In genomic region chr7:150675714-150676113, GRCh38 we compare ENCODE assay signal across 18 cellular contexts. TPM values are rescaled to one million over a fixed set of nuclear protein-coding genes. Genes with fewer than 3 reads are reported as not detected.
A peak's percentile ranks its signal among the peaks of the same experiment; 100 is the strongest.
DNase-seq lines count a peak whose midpoint lies in the region; ATAC-seq and TF ChIP-seq lines count a peak whose summit lies in the region.
"Had no signal": no experiment of that assay in that cellular context is flagged by ENCODE, and none has a peak within 500 bp of the region (broad histone marks: within the 10 kb centered on the region; RNA-seq: fewer than 3 reads in every experiment).

No MANE protein-coding gene starts in this region.

- H3K4me1 ChIP-seq in DND-41 (ENCODE audit: insufficient read depth, low read length) = peaks cover 62% of the 10 kb centered on the region
- H3K4me1 ChIP-seq in gastrocnemius medialis = peaks cover 0 to 5% of the 10 kb centered on the region in 2 donors
- H3K4me1 ChIP-seq: breast epithelium, foreskin keratinocyte, pancreas, testis had no signal

- no peak for TF ChIP-seq POLR2A in gastrocnemius medialis (IDR thresholded peaks at IDR 0.05)

- peak overlapping the region; percentile 38 for H3K4me3 Mint-ChIP-seq in T-helper 1 cell treated with Interleukin-12 subunit alpha and Interleukin-12 subunit beta and Interleukin-4 antibody, amounts not matched to agents 30 μg/mL and 1 μg/mL, for 36 hours

- H3K9me3 ChIP-seq in DND-41 (ENCODE audit: insufficient read depth, low read length, severe bottlenecking) (peaks cover 15% of the 10 kb centered on the region), gastrocnemius medialis (no peaks in the 10 kb centered on the region), MG63 (no peaks in the 10 kb centered on the region)
- H3K9me3 ChIP-seq: breast epithelium, pancreas, testis had no signal

- H3K9ac ChIP-seq in DND-41 (ENCODE audit: low read depth, low read length) = peak overlapping the region; percentile 53

- H3K4me3 ChIP-seq in DND-41 (ENCODE audit: low read depth in 1 of 2, low read length in 2 of 2) (peak overlapping the region in 1 of 2 experiments; percentile 16; a peak in 1 of 4 replicates), gastrocnemius medialis (no peak overlapping the region), MG63 (no peak overlapping the region)
- H3K4me3 ChIP-seq: breast epithelium, pancreas, testis had no signal

- TF ChIP-seq CTCF in DND-41 (IDR thresholded peaks at IDR 0.05; ENCODE audit: borderline replicate concordance, extremely low read depth, low read length, poor library complexity, severe bottlenecking) = no peak
- no peak for TF ChIP-seq CTCF in gastrocnemius medialis (IDR thresholded peaks at IDR 0.05 in 4 of 5, conservative IDR thresholded peaks at IDR 0.05 in 1 of 5)
- TF ChIP-seq CTCF in GM13976 (IDR thresholded peaks at IDR 0.05; ENCODE audit: borderline replicate concordance, control extremely low read depth, extremely low read depth, insufficient read depth, missing control alignments) = no peak

- peak; percentile 36; the same call in 2 of the 3 replicates for ATAC-seq in DND-41 (ENCODE audit: insufficient read depth, low read depth)
- ATAC-seq in gastrocnemius medialis = no peak
- ATAC-seq: foreskin keratinocyte had no signal

- peaks cover 42% of the 10 kb centered on the region for H3K36me3 Mint-ChIP-seq in T-helper 1 cell treated with Interleukin-12 subunit alpha and Interleukin-12 subunit beta and Interleukin-4 antibody, amounts not matched to agents 30 μg/mL and 1 μg/mL, for 36 hours (ENCODE audit: low read depth)

- peak overlapping the region; percentile 19; the same call in 1 of the 2 replicates for H2AFZ ChIP-seq in DND-41 (ENCODE audit: low read depth, low read length)

- peaks cover 38% of the 10 kb centered on the region for H3K9me3 Mint-ChIP-seq in T-helper 1 cell treated with Interleukin-12 subunit alpha and Interleukin-12 subunit beta and Interleukin-4 antibody, amounts not matched to agents 30 μg/mL and 1 μg/mL, for 36 hours

- 0 out of 2 replicates have a peak, but pooled peaks cover 7% of the 10 kb centered on the region for H3K79me2 ChIP-seq in DND-41 (ENCODE audit: insufficient read depth, low read length)

- H3K4me1 Mint-ChIP-seq in T-helper 1 cell treated with Interleukin-12 subunit alpha and Interleukin-12 subunit beta and Interleukin-4 antibody, amounts not matched to agents 30 μg/mL and 1 μg/mL, for 36 hours (ENCODE audit: low read depth) = peaks cover 70% of the 10 kb centered on the region

- DNase-seq in T-helper 1 cell = no peak
- no peak for DNase-seq in DND-41
- DNase-seq in gastrocnemius medialis = no peak
- no peak for DNase-seq in NCI-H1694 (lab: John Stamatoyannopoulos, UW)
- DNase-seq in MG63 = no peak
- DNase-seq in GM13976 (ENCODE audit: low spot score) = no peak
- DNase-seq: activated effector memory CD4-positive, alpha-beta T cell treated with anti-CD3 and anti-CD28 coated beads, Interleukin-2, amount 50 U/mL, for 16 hours; foreskin keratinocyte; NCI-H187; NCI-H524; pancreas; stimulated activated CD4-positive, alpha-beta T cell treated with anti-CD3 and anti-CD28 coated beads, Interleukin-12 subunit alpha, Interleukin-12 subunit beta, amount 100 ng/mL, for 4 hours; testis had no signal

- peak overlapping the region; percentile 53 for H3K4me2 ChIP-seq in DND-41 (ENCODE audit: insufficient read depth, low read length)

- no peaks in the 10 kb centered on the region for H3K36me3 ChIP-seq in DND-41 (ENCODE audit: insufficient read depth, low read length)
- H3K36me3 ChIP-seq in gastrocnemius medialis = no peaks in the 10 kb centered on the region
- no peaks in the 10 kb centered on the region for H3K36me3 ChIP-seq in MG63
- H3K36me3 ChIP-seq: breast epithelium, pancreas had no signal

- in situ Hi-C loops in gastrocnemius medialis (cut with MboI; ENCODE audit: low sequenced_read_pairs in 4 of 4) = no loop called here
- in situ Hi-C loops in GM13976 (cut with MboI; ENCODE audit: low sequenced_read_pairs, unreplicated experiment) = no loop called here

- peak overlapping the region; percentile 88 for H3K27ac Mint-ChIP-seq in T-helper 1 cell treated with Interleukin-12 subunit alpha and Interleukin-12 subunit beta and Interleukin-4 antibody, amounts not matched to agents 30 μg/mL and 1 μg/mL, for 36 hours

- intact Hi-C loops in gastrocnemius medialis (cut with DNase I; ENCODE audit: low total_unique reads) = no loop called here

- no peaks in the 10 kb centered on the region for H3K27me3 ChIP-seq in DND-41 (ENCODE audit: insufficient read depth, low read length, poor library complexity)
- H3K27me3 ChIP-seq in gastrocnemius medialis = no peaks in the 10 kb centered on the region
- H3K27me3 ChIP-seq in MG63 = no peaks in the 10 kb centered on the region
- H3K27me3 ChIP-seq: breast epithelium, foreskin keratinocyte, pancreas, testis had no signal

- H4K20me1 ChIP-seq in DND-41 (ENCODE audit: insufficient read depth, low read length) = no peaks in the 10 kb centered on the region

- peak overlapping the region; percentile 95 for H3K27ac ChIP-seq in DND-41 (ENCODE audit: low read length)
- H3K27ac ChIP-seq in cingulate gyrus (ENCODE audit: low read depth, low read length) = peak overlapping the region; percentile 39
- peak overlapping the region; percentile 24 to 71 (median 51) for H3K27ac ChIP-seq in gastrocnemius medialis
- H3K27ac ChIP-seq: 22Rv1, C4-2B, foreskin keratinocyte, pancreas, testis had no signal

- H3K27me3 Mint-ChIP-seq in T-helper 1 cell treated with Interleukin-12 subunit alpha and Interleukin-12 subunit beta and Interleukin-4 antibody, amounts not matched to agents 30 μg/mL and 1 μg/mL, for 36 hours (ENCODE audit: low read depth) = no peaks in the 10 kb centered on the region

RNA-seq across cellular contexts. Expression of gene GIMAP2, which starts 9.8 kb away (rescaled TPM):
- 1 to 10 TPM; 2.2 to 6.7 (median 3.2) TPM for total RNA-seq in gastrocnemius medialis
- 3.1 and 8.3 TPM in 2 replicates for total RNA-seq in MG63 (2014; rRNA removed; shearing (Covaris generic); ENCODE audit: low replicate concordance)

RNA-seq across cellular contexts. Expression of gene GIMAP1, which starts 40.7 kb away (rescaled TPM):
- 1 to 10 TPM; 4.1 to 7.8 (median 4.9) TPM for total RNA-seq in gastrocnemius medialis
- not detected in 2 replicates for total RNA-seq in MG63 (2014; rRNA removed; shearing (Covaris generic); ENCODE audit: low replicate concordance)
- total RNA-seq: foreskin keratinocyte had no signal

RNA-seq across cellular contexts. Expression of gene GIMAP6, which starts 43.5 kb away (rescaled TPM):
- 10 to 100 TPM in 3 of 4 donors, 1 to 10 TPM in 1; 8.5 to 27.8 (median 12.4) TPM for total RNA-seq in gastrocnemius medialis
- not detected in 2 replicates for total RNA-seq in MG63 (2014; rRNA removed; shearing (Covaris generic); ENCODE audit: low replicate concordance)
- total RNA-seq: foreskin keratinocyte had no signal

Comparison
In these comparisons a context has a peak if more than half of its experiments do, and no peak if none do; other contexts are left out.
1. H3K27ac ChIP-seq: peak in every context shown above with its lines; median percentile 95 in DND-41; 51 in gastrocnemius medialis; 39 in cingulate gyrus.